Comparison of ENCODE assay signal across 8 cellular contexts in genomic region chr17:82231312-82231561, GRCh38. TPM values are rescaled to one million over a fixed set of nuclear protein-coding genes. Genes with fewer than 3 reads are reported as not detected.
DNase-seq lines count a peak whose midpoint lies in the region; ATAC-seq and TF ChIP-seq lines count a peak whose summit lies in the region.

No MANE protein-coding gene starts in this region.

- intact Hi-C loops in CD8-positive, alpha-beta T cell (cut with DNase I, micrococcal nuclease): loop anchor here (2.0 to 10.0 kb wide), 2 partner anchors 68 to 184 kb away; partner anchors contain the start of genes HEXD (in 1 of the 2) and OGFOD3 (in 1 of the 2)

- H3K9me3 ChIP-seq in CD8-positive, alpha-beta T cell (ENCODE audit: low read length): no peaks in the 10 kb centered on the region
- H3K9me3 ChIP-seq in MM.1S (replicated peaks; ENCODE audit: insufficient read depth, low read length) (no peaks in the 10 kb centered on the region), esophagus (ENCODE audit: control insufficient read depth in 2 of 2, insufficient read depth in 1 of 2, low read depth in 1 of 2, low read length in 1 of 2) (no peaks in the 10 kb centered on the region), neutrophil (no peaks in the 10 kb centered on the region)

- H3K27me3 Mint-ChIP-seq in CD8-positive, alpha-beta T cell (ENCODE audit: low read depth): no peaks in the 10 kb centered on the region

- no peak for DNase-seq in CD8-positive, alpha-beta T cell
- DNase-seq in MM.1S (no peak), NCI-H2029 treated with DMSO at 0.1 percent for 48 hours (lab: John Stamatoyannopoulos, UW) (no peak), NCI-H1694 treated with DMSO at 0.1 percent for 48 hours (lab: John Stamatoyannopoulos, UW) (no peak), GOT3 (lab: John Stamatoyannopoulos, UW) (no peak), HK-2 (ENCODE audit: unreplicated experiment) (no peak)

- no peaks in the 10 kb centered on the region for H4K20me1 ChIP-seq in MM.1S (ENCODE audit: insufficient read depth, low read length)

- no peak overlapping the region for H3K4me3 Mint-ChIP-seq in CD8-positive, alpha-beta T cell

- no peaks in the 10 kb centered on the region for H3K36me3 Mint-ChIP-seq in CD8-positive, alpha-beta T cell

- 0 out of 2 replicates have a peak, but pooled peaks cover 5% of the 10 kb centered on the region for H3K79me2 ChIP-seq in MM.1S (ENCODE audit: low read length)

- H3K27ac Mint-ChIP-seq in CD8-positive, alpha-beta T cell: no peak overlapping the region

- H3K9me3 Mint-ChIP-seq in CD8-positive, alpha-beta T cell: no peaks in the 10 kb centered on the region

- no peak for TF ChIP-seq CTCF in CD8-positive, alpha-beta T cell (IDR thresholded peaks at IDR 0.05)
- TF ChIP-seq CTCF in MM.1S (IDR thresholded peaks at IDR 0.05; ENCODE audit: low read length) (no peak), neutrophil (IDR thresholded peaks at IDR 0.05) (no peak)

- no peaks in the 10 kb centered on the region for H3K27me3 ChIP-seq in CD8-positive, alpha-beta T cell (ENCODE audit: insufficient read depth, low read length)
- H3K27me3 ChIP-seq in MM.1S (replicated peaks; ENCODE audit: insufficient read depth, low read length) (no peaks in the 10 kb centered on the region), esophagus (ENCODE audit: control insufficient read depth in 1 of 2, insufficient read depth in 2 of 2, low read length in 2 of 2) (no peaks in the 10 kb centered on the region), neutrophil (no peaks in the 10 kb centered on the region)

- H3K9ac ChIP-seq in MM.1S (ENCODE audit: low read length): no peak overlapping the region

- no peaks in the 10 kb centered on the region for H3K9me2 ChIP-seq in MM.1S (replicated peaks; ENCODE audit: insufficient read depth, low read length)

- POLR2A ChIA-PET in CD8-positive, alpha-beta T cell (lab: Charles Lee): no interaction called here

- WGBS in esophagus, 2 donors: 2% methylated on average over 13 to 18 of the region's 18 CpGs

- H3K4me2 ChIP-seq in MM.1S (ENCODE audit: low read depth, low read length): peak overlapping the region; percentile 55; the same call in 1 of the 2 replicates

- CTCF ChIA-PET in CD8-positive, alpha-beta T cell (lab: Charles Lee): interaction anchor here (1.1 to 1.5 kb wide), 2 partner anchors 25 to 42 kb away, joined by 3 to 4 read pairs; partner anchors contain the start of gene CSNK1D

- ATAC-seq in CD8-positive, alpha-beta T cell: peak; percentile 18

- peak overlapping the region; percentile 5 for H3K4me3 ChIP-seq in CD8-positive, alpha-beta T cell (ENCODE audit: low read depth, low read length)
- no peak overlapping the region for H3K4me3 ChIP-seq in MM.1S (ENCODE audit: low read length)
- peak overlapping the region; percentile 46 to 53 for H3K4me3 ChIP-seq in esophagus (ENCODE audit: low read depth in 1 of 2, low read length in 2 of 2)
- peak overlapping the region; percentile 98 to 99 for H3K4me3 ChIP-seq in neutrophil (ENCODE audit: low read depth in 1 of 2, low read length in 1 of 2)

- H3K4me1 ChIP-seq in CD8-positive, alpha-beta T cell (ENCODE audit: insufficient read depth, low read length): peaks cover 46% of the 10 kb centered on the region
- H3K4me1 ChIP-seq in MM.1S (ENCODE audit: low read length): peaks cover 12% of the 10 kb centered on the region
- peaks cover 8 to 31% of the 10 kb centered on the region in 2 donors for H3K4me1 ChIP-seq in esophagus (ENCODE audit: control insufficient read depth in 2 of 2, insufficient read depth in 2 of 2, low read length in 1 of 2)
- peaks cover 71 to 75% of the 10 kb centered on the region in 2 experiments for H3K4me1 ChIP-seq in neutrophil (ENCODE audit: control insufficient read depth in 1 of 2, insufficient read depth in 1 of 2, low read depth in 1 of 2, low read length in 1 of 2)

- H3K36me3 ChIP-seq in CD8-positive, alpha-beta T cell (ENCODE audit: insufficient read depth, low read length): no peaks in the 10 kb centered on the region
- H3K36me3 ChIP-seq in MM.1S (replicated peaks; ENCODE audit: insufficient read depth, low read length) (no peaks in the 10 kb centered on the region), esophagus (ENCODE audit: control insufficient read depth in 2 of 2, insufficient read depth in 2 of 2, low read length in 1 of 2) (no peaks in the 10 kb centered on the region), neutrophil (peaks cover 57% of the 10 kb centered on the region)

- no peak overlapping the region for H2AFZ ChIP-seq in MM.1S (ENCODE audit: low read length)

- H3F3A ChIP-seq in MM.1S (ENCODE audit: insufficient read depth, low read length): peaks cover 6% of the 10 kb centered on the region

- H3K4me1 Mint-ChIP-seq in CD8-positive, alpha-beta T cell (ENCODE audit: low read depth): peaks cover 17% of the 10 kb centered on the region

- no peak overlapping the region for H3K27ac ChIP-seq in CD8-positive, alpha-beta T cell (ENCODE audit: low read depth, low read length)
- no peak overlapping the region for H3K27ac ChIP-seq in MM.1S (ENCODE audit: low read length)
- H3K27ac ChIP-seq in esophagus (ENCODE audit: low read depth in 2 of 2, low read length in 1 of 2): peak overlapping the region; percentile 79 to 80
- H3K27ac ChIP-seq in neutrophil: peak overlapping the region; percentile 100

RNA-seq across cellular contexts. Expression of gene SLC16A3, which starts 2.4 kb away (rescaled TPM):
- 100 to 1,000 TPM in 1 of 2 experiments, 10 to 100 TPM in 1; 94.0 to 103 TPM for total RNA-seq in CD8-positive, alpha-beta T cell
- polyA plus RNA-seq in esophagus: 10 to 100 TPM; 17.5 to 41.0 TPM

RNA-seq across cellular contexts. Expression of gene CCDC57, which starts 18.6 kb away (rescaled TPM):
- total RNA-seq in CD8-positive, alpha-beta T cell: 100 to 1,000 TPM; 175 to 184 TPM
- polyA plus RNA-seq in esophagus: 10 to 100 TPM; 16.3 to 33.7 TPM

RNA-seq across cellular contexts. Expression of gene CSNK1D, which starts 42.3 kb away (rescaled TPM):
- 100 to 1,000 TPM; 369 to 393 TPM for total RNA-seq in CD8-positive, alpha-beta T cell
- polyA plus RNA-seq in esophagus: 10 to 100 TPM; 63.7 to 79.6 TPM

Comparison
In these comparisons a context has a peak if more than half of its experiments do, and no peak if none do; other contexts are left out.
1. H3K27ac ChIP-seq: peak in esophagus (2 of 2) and neutrophil (single experiment); none in CD8-positive, alpha-beta T cell (single experiment) and MM.1S (single experiment).